ENCODE assay signal across 4 cellular contexts in genomic region chr12:66182956-66183355, GRCh38. TPM values are rescaled to one million over a fixed set of nuclear protein-coding genes. Genes with fewer than 3 reads are reported as not detected.
"Had no signal": no experiment of that assay in that cellular context is flagged by ENCODE, and none has a peak within 500 bp of the region (broad histone marks: within the 10 kb centered on the region; RNA-seq: fewer than 3 reads in every experiment).

No MANE protein-coding gene starts in this region.

- H3K4me3 ChIP-seq: GM12878 had no signal

- DNase-seq: GDM1, GF-D8 had no signal

RNA-seq across cellular contexts. Expression of gene IRAK3, which starts 6.1 kb away (rescaled TPM):
- total RNA-seq: G401 had no signal
